In the genomic region with DNA sequence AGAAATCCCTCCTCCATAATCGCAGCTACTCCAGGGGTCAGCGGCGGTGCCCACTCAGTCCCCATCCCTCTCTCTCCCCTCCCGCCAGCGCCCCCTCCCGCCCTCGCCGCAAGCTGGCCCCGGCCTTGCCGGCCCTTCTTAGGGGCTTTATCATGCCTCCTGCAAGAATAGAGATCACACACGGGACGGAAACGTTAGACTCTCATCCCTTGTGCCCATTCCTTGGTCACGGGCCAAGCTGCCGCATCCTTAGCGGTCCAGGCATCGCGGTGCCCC, we compare ENCODE assay signal across 8 cellular contexts. TPM values are rescaled to one million over a fixed set of nuclear protein-coding genes. Genes with fewer than 3 reads are reported as not detected.
A peak's percentile ranks its signal among the peaks of the same experiment; 100 is the strongest.
DNase-seq lines count a peak whose midpoint lies in the region; ATAC-seq and TF ChIP-seq lines count a peak whose summit lies in the region.

No MANE protein-coding gene starts in this region.

- CTCF ChIA-PET in activated CD4-positive, alpha-beta T cell treated with anti-CD3 and anti-CD28 coated beads, Interleukin-2, amount 10 ng/mL, durations not matched to agents 7 days and 5 days (lab: Charles Lee), result interaction anchor here (0.6 to 6.6 kb wide), 55 partner anchors 12 to 341 kb away, joined by 3 to 86 read pairs (median 5); a partner anchor contains a TSS

- H3K36me3 Mint-ChIP-seq in activated CD4-positive, alpha-beta T cell treated with anti-CD3 and anti-CD28 coated beads, Interleukin-2, amount 10 ng/mL, durations not matched to agents 7 days and 5 days (ENCODE audit: low read depth), result peaks cover 11% of the 10 kb centered on the region
- peaks cover 21% of the 10 kb centered on the region for H3K36me3 Mint-ChIP-seq in stimulated activated memory B cell treated with anti-CD40 and anti-IgM and Interleukin-4, amounts not matched to agents 10 μg/mL and 1 μg/mL and 100 μg/mL, for 72 hours

- peak overlapping the region; percentile 89 for H3K4me3 Mint-ChIP-seq in activated CD4-positive, alpha-beta T cell treated with anti-CD3 and anti-CD28 coated beads, Interleukin-2, amount 10 ng/mL, durations not matched to agents 7 days and 5 days
- peak overlapping the region; percentile 94 for H3K4me3 Mint-ChIP-seq in stimulated activated memory B cell treated with anti-CD40 and anti-IgM and Interleukin-4, amounts not matched to agents 10 μg/mL and 1 μg/mL and 100 μg/mL, for 72 hours

- POLR2A ChIA-PET in activated CD4-positive, alpha-beta T cell treated with anti-CD3 and anti-CD28 coated beads, Interleukin-2, amount 10 ng/mL, durations not matched to agents 7 days and 5 days (lab: Charles Lee), result interaction anchor here (0.6 to 0.9 kb wide), 2 partner anchors 24 to 26 kb away, joined by 3 read pairs; a partner anchor contains a TSS

- no peak for DNase-seq in activated CD4-positive, alpha-beta T cell treated with anti-CD3 and anti-CD28 coated beads, Interleukin-2, amount 10 ng/mL, durations not matched to agents 7 days and 5 days
- no peak for DNase-seq in activated CD4-positive, alpha-beta T cell treated with anti-CD3 and anti-CD28 coated beads for 4 hours
- DNase-seq in left ventricle myocardium superior (no peak), NCI-H2171 (lab: John Stamatoyannopoulos, UW) (no peak), NCI-H526 treated with DMSO at 0.1 percent for 48 hours (lab: John Stamatoyannopoulos, UW) (no peak), NCI-H1436 treated with DMSO at 0.1 percent for 48 hours (lab: John Stamatoyannopoulos, UW) (no peak)

- ATAC-seq in left ventricle myocardium superior, result peak; percentile 1
- peak; percentile 1 for ATAC-seq in stimulated activated memory B cell treated with anti-CD40 and anti-IgM and Interleukin-4, amounts not matched to agents 10 μg/mL and 1 μg/mL and 100 μg/mL, for 72 hours

- H3K9me3 Mint-ChIP-seq in activated CD4-positive, alpha-beta T cell treated with anti-CD3 and anti-CD28 coated beads, Interleukin-2, amount 10 ng/mL, durations not matched to agents 7 days and 5 days, result no peaks in the 10 kb centered on the region
- H3K9me3 Mint-ChIP-seq in stimulated activated memory B cell treated with anti-CD40 and anti-IgM and Interleukin-4, amounts not matched to agents 10 μg/mL and 1 μg/mL and 100 μg/mL, for 72 hours, result no peaks in the 10 kb centered on the region

- no peak for TF ChIP-seq CTCF in VCaP (conservative IDR thresholded peaks at IDR 0.05)

- H3K4me1 Mint-ChIP-seq in activated CD4-positive, alpha-beta T cell treated with anti-CD3 and anti-CD28 coated beads, Interleukin-2, amount 10 ng/mL, durations not matched to agents 7 days and 5 days, result peaks cover 30% of the 10 kb centered on the region
- peaks cover 55% of the 10 kb centered on the region for H3K4me1 Mint-ChIP-seq in stimulated activated memory B cell treated with anti-CD40 and anti-IgM and Interleukin-4, amounts not matched to agents 10 μg/mL and 1 μg/mL and 100 μg/mL, for 72 hours

- peak overlapping the region; percentile 63 for H3K27ac ChIP-seq in VCaP

- intact Hi-C loops in left ventricle myocardium superior (cut with micrococcal nuclease), result loop anchor here (10.0 kb wide), 1 partner anchor 53 kb away; a partner anchor contains a TSS

- peak overlapping the region; percentile 97 for H3K27ac Mint-ChIP-seq in activated CD4-positive, alpha-beta T cell treated with anti-CD3 and anti-CD28 coated beads, Interleukin-2, amount 10 ng/mL, durations not matched to agents 7 days and 5 days
- H3K27ac Mint-ChIP-seq in stimulated activated memory B cell treated with anti-CD40 and anti-IgM and Interleukin-4, amounts not matched to agents 10 μg/mL and 1 μg/mL and 100 μg/mL, for 72 hours, result peak overlapping the region; percentile 91

- no peaks in the 10 kb centered on the region for H3K27me3 Mint-ChIP-seq in activated CD4-positive, alpha-beta T cell treated with anti-CD3 and anti-CD28 coated beads, Interleukin-2, amount 10 ng/mL, durations not matched to agents 7 days and 5 days
- H3K27me3 Mint-ChIP-seq in stimulated activated memory B cell treated with anti-CD40 and anti-IgM and Interleukin-4, amounts not matched to agents 10 μg/mL and 1 μg/mL and 100 μg/mL, for 72 hours, result no peaks in the 10 kb centered on the region

RNA-seq across cellular contexts. Expression of a gene that starts 0.7 kb away (rescaled TPM):
- 10 to 100 TPM; 31.6 to 47.9 TPM for total RNA-seq in activated CD4-positive, alpha-beta T cell treated with anti-CD3 and anti-CD28 coated beads, Interleukin-2, amount 10 ng/mL, durations not matched to agents 7 days and 5 days
- 237 TPM for total RNA-seq in left ventricle myocardium superior

RNA-seq across cellular contexts. Expression of a gene that starts 7.5 kb away (rescaled TPM):
- under 1 TPM; 0.25 to 0.37 TPM for total RNA-seq in activated CD4-positive, alpha-beta T cell treated with anti-CD3 and anti-CD28 coated beads, Interleukin-2, amount 10 ng/mL, durations not matched to agents 7 days and 5 days
- 33.9 TPM for total RNA-seq in left ventricle myocardium superior

RNA-seq across cellular contexts. Expression of a gene that starts 26.2 kb away (rescaled TPM):
- total RNA-seq in activated CD4-positive, alpha-beta T cell treated with anti-CD3 and anti-CD28 coated beads, Interleukin-2, amount 10 ng/mL, durations not matched to agents 7 days and 5 days, result 10 to 100 TPM; 62.3 to 88.6 TPM
- total RNA-seq in left ventricle myocardium superior, result 17.2 TPM

RNA-seq across cellular contexts. Expression of a gene that starts 54.0 kb away (rescaled TPM):
- total RNA-seq in activated CD4-positive, alpha-beta T cell treated with anti-CD3 and anti-CD28 coated beads, Interleukin-2, amount 10 ng/mL, durations not matched to agents 7 days and 5 days, result 10 to 100 TPM in 1 of 2 experiments, 1 to 10 TPM in 1; 8.7 to 10.1 TPM
- total RNA-seq in left ventricle myocardium superior, result 0.99 TPM

RNA-seq across cellular contexts. Expression of a gene that starts 55.8 kb away (rescaled TPM):
- total RNA-seq in activated CD4-positive, alpha-beta T cell treated with anti-CD3 and anti-CD28 coated beads, Interleukin-2, amount 10 ng/mL, durations not matched to agents 7 days and 5 days, result 10 to 100 TPM; 49.2 to 59.2 TPM
- total RNA-seq in left ventricle myocardium superior, result 9.4 TPM

Comparison
In these comparisons a context has a peak if more than half of its experiments do, and no peak if none do; other contexts are left out.
1. RNA of a gene that starts 7.5 kb away (total RNA-seq): 33.9 TPM in left ventricle myocardium superior (single experiment); 0.25 to 0.37 TPM in activated CD4-positive, alpha-beta T cell treated with anti-CD3 and anti-CD28 coated beads, Interleukin-2, amount 10 ng/mL, durations not matched to agents 7 days and 5 days; every median in the first group is over 10 times any median in the second.